23 cellular contexts compared by ENCODE assay signal in genomic region chr13:110240352-110240751, GRCh38.
DNase-seq lines count a peak whose midpoint lies in the region; ATAC-seq, FAIRE-seq and TF ChIP-seq lines count a peak whose summit lies in the region.
"Had no signal": no experiment of that assay in that cellular context is flagged by ENCODE, and none has a peak within 500 bp of the region (broad histone marks: within the 10 kb centered on the region; RNA-seq: fewer than 3 reads in every experiment).

No MANE protein-coding gene starts in this region.

- H3K79me2 ChIP-seq in smooth muscle cell (ENCODE audit: low read depth): peaks cover 92% of the 10 kb centered on the region

- no peak for FAIRE-seq in HTR-8/SVneo (lab: Jason Lieb, UNC)
- FAIRE-seq: A204.1, GM12891, TTC549, urothelium cell line had no signal

- no peak for TF ChIP-seq POLR2A in heart left ventricle (IDR thresholded peaks at IDR 0.05)

- WGBS in heart left ventricle, 4 donors: 59 to 79% (median 67%) methylated on average over 6 to 10 of the region's 10 CpGs
- WGBS in smooth muscle cell (ENCODE audit: low lambda C conversion rate): 86% methylated on average over 10 of the region's 10 CpGs

- H3K36me3 ChIP-seq in heart left ventricle: peaks cover 0 to 22% (median 0%) of the 10 kb centered on the region in 9 donors
- H3K36me3 ChIP-seq in left ventricle myocardium inferior: peaks cover 15% of the 10 kb centered on the region
- H3K36me3 ChIP-seq in smooth muscle cell (ENCODE audit: low read depth): peaks cover 5% of the 10 kb centered on the region
- H3K36me3 ChIP-seq: neutrophil, prostate gland had no signal

- no peak overlapping the region for H3K9ac ChIP-seq in smooth muscle cell (ENCODE audit: low read depth)

- H3K27ac ChIP-seq in heart left ventricle (peak overlapping the region in 11 of 12 donors; percentile 61 to 84 (median 73)), left ventricle myocardium inferior (replicated peaks) (peak overlapping the region; percentile 92), smooth muscle cell (ENCODE audit: low read depth) (peak overlapping the region; percentile 72)
- H3K27ac ChIP-seq: hepatocyte, neutrophil, prostate gland, RWPE1, SK-N-MC had no signal

- ATAC-seq in heart left ventricle: peak in 3 of 4 donors; percentile 6 to 10 (median 7)
- no peak for ATAC-seq in Right ventricle myocardium superior (ENCODE audit: poor library complexity)
- ATAC-seq: activated CD8-positive, alpha-beta T cell treated with anti-CD3 and anti-CD28 coated beads for 36 hours; left colon had no signal

- in situ Hi-C loops in G401 (cut with HindIII; ENCODE audit: low sequenced_read_pairs): no loop called here

- H3K4me2 ChIP-seq in smooth muscle cell: no peak overlapping the region
- H3K4me2 ChIP-seq: hepatocyte had no signal

- H4K20me1 ChIP-seq in smooth muscle cell (ENCODE audit: low read depth): peaks cover 94% of the 10 kb centered on the region

- no peak overlapping the region for H2AFZ ChIP-seq in smooth muscle cell (ENCODE audit: low read depth)
- H2AFZ ChIP-seq: hepatocyte had no signal

- TF ChIP-seq CTCF in heart left ventricle (IDR thresholded peaks at IDR 0.05): peak in 1 of 12 donors; percentile 7
- TF ChIP-seq CTCF in left ventricle myocardium inferior (IDR thresholded peaks at IDR 0.05; ENCODE audit: borderline replicate concordance): no peak
- no peak for TF ChIP-seq CTCF in smooth muscle cell (IDR thresholded peaks at IDR 0.05; ENCODE audit: borderline replicate concordance, insufficient read depth, poor library complexity, severe bottlenecking)

- H3K9me3 ChIP-seq in heart left ventricle (no peaks in the 10 kb centered on the region), left ventricle myocardium inferior (replicated peaks) (no peaks in the 10 kb centered on the region), smooth muscle cell (replicated peaks; ENCODE audit: low read depth) (no peaks in the 10 kb centered on the region)
- H3K9me3 ChIP-seq: neutrophil, prostate gland had no signal

- DNase-seq in heart left ventricle: peak in 2 of 5 donors; percentile 19 to 45
- DNase-seq in Right ventricle myocardium superior: no peak
- no peak for DNase-seq in left ventricle myocardium inferior
- DNase-seq in smooth muscle cell (lab: John Stamatoyannopoulos, UW; ENCODE audit: unreplicated experiment): no peak
- no peak for DNase-seq in iPS-NIHi11 (ENCODE audit: low spot score)
- no peak for DNase-seq in HTR-8/SVneo (ENCODE audit: insufficient read length, low spot score)
- no peak for DNase-seq in NK-92 treated with Interleukin-12 subunit alpha and Interleukin-12 subunit beta, amount 100 ng/mL, for 24 hours (lab: John Stamatoyannopoulos, UW)
- DNase-seq in G401 (ENCODE audit: low spot score): no peak
- DNase-seq: activated CD4-positive, CD25-positive, alpha-beta regulatory T cell treated with anti-CD3 and anti-CD28 coated beads, Interleukin-2, amount 50 U/mL, for 72 hours; activated CD8-positive, alpha-beta T cell treated with anti-CD3 and anti-CD28 coated beads for 36 hours; AML-193; CD4-positive, alpha-beta T cell; left colon; NCI-H1694 had no signal

- H3K4me3 ChIP-seq in heart left ventricle: no peak overlapping the region
- peak overlapping the region; percentile 56 for H3K4me3 ChIP-seq in left ventricle myocardium inferior
- H3K4me3 ChIP-seq in smooth muscle cell: no peak overlapping the region
- H3K4me3 ChIP-seq: hepatocyte, prostate gland, SK-N-MC had no signal

- H3K4me1 ChIP-seq in heart left ventricle (peaks cover 10 to 100% (median 83%) of the 10 kb centered on the region in 12 donors), left ventricle myocardium inferior (peaks cover 100% of the 10 kb centered on the region), smooth muscle cell (ENCODE audit: low read depth) (peaks cover 12% of the 10 kb centered on the region)
- H3K4me1 ChIP-seq: prostate gland had no signal

- peaks cover 84% of the 10 kb centered on the region for H3F3A ChIP-seq in smooth muscle cell (ENCODE audit: low read depth)

- intact Hi-C loops in heart left ventricle (cut with DNase I): loop anchor here in 2 of 10 donors (5.0 to 10.0 kb wide), 2 partner anchors 64 to 172 kb away; partner anchors contain the start of genes COL4A1 (in 1 of the 2) and COL4A2 (in 1 of the 2)
- intact Hi-C loops in Right ventricle myocardium superior (cut with DNase I): no loop called here
- intact Hi-C loops in left ventricle myocardium inferior (cut with micrococcal nuclease): no loop called here

- H3K27me3 ChIP-seq in heart left ventricle: no peaks in the 10 kb centered on the region
- no peaks in the 10 kb centered on the region for H3K27me3 ChIP-seq in left ventricle myocardium inferior (ENCODE audit: low read depth)
- H3K27me3 ChIP-seq in smooth muscle cell (ENCODE audit: low read depth): no peaks in the 10 kb centered on the region
- H3K27me3 ChIP-seq: hepatocyte had no signal
